ENCODE assay signal across 16 cellular contexts in the genomic region with DNA sequence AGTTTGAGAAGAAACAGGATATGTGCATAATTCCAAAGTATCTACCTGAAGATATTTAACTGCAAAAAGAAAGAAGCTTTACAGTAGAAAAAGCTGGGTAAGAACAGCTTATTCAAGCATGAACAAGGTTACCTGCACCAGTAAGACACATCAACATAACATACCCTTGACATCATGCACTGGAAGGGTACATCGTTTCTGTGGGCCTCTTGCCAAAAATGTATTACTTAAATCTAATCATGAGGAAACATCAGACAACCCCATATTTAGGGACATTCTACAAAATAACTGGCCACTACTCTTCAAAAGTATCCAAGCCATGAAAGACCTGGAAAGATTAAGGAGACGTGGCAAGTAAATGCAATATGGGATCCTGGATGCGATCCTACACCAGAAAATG.
"Had no signal": no experiment of that assay in that cellular context is flagged by ENCODE, and none has a peak within 500 bp of the region (broad histone marks: within the 10 kb centered on the region; RNA-seq: fewer than 3 reads in every experiment).

No MANE protein-coding gene starts in this region.

- H3K9me3 Mint-ChIP-seq: nephron had no signal

- FAIRE-seq: islet of Langerhans, pancreas had no signal

- H3K27me3 Mint-ChIP-seq: progenitor cell of endocrine pancreas had no signal

- H3K27ac Mint-ChIP-seq: progenitor cell of endocrine pancreas had no signal

- DNase-seq: colonic mucosa; dermis blood vessel endothelial cell; foreskin melanocyte; heart left ventricle; hypothalamus; kidney glomerular epithelial cell; occipital lobe; pancreas; right cardiac atrium; stimulated activated CD4-positive, alpha-beta T cell treated with anti-CD3 and anti-CD28 coated beads, Interleukin-2, amount 100 ng/mL, for 48 hours; stimulated activated naive CD4-positive, alpha-beta T cell treated with Interleukin-2 at 50 U/mL for 16 hours; trophoblast cell had no signal

- H3K4me3 Mint-ChIP-seq: nephron had no signal

- ATAC-seq: heart left ventricle, left lobe of liver, pancreas, right cardiac atrium had no signal
